Comparison of ENCODE assay signal across 23 cellular contexts in genomic region chr15:101532865-101533264, GRCh38.
"Had no signal": no experiment of that assay in that cellular context is flagged by ENCODE, and none has a peak within 500 bp of the region (broad histone marks: within the 10 kb centered on the region; RNA-seq: fewer than 3 reads in every experiment).

No MANE protein-coding gene starts in this region.

- H3K27me3 ChIP-seq: hepatocyte, right lobe of liver, spleen, uterus had no signal

- H3K79me2 ChIP-seq: hepatocyte, parathyroid adenoma had no signal

- H2AFZ ChIP-seq: hepatocyte, parathyroid adenoma had no signal

- H3K36me3 Mint-ChIP-seq: naive thymus-derived CD8-positive, alpha-beta T cell; stimulated activated memory B cell treated with anti-CD40 and anti-IgM and Interleukin-4, amounts not matched to agents 10 μg/mL and 1 μg/mL and 100 μg/mL, for 72 hours had no signal

- DNase-seq: effector CD4-positive, alpha-beta T cell; endodermal cell; erythroblast; foreskin melanocyte; kidney glomerular epithelial cell; mammary epithelial cell; right lobe of liver; spleen; stimulated activated CD4-positive, alpha-beta T cell treated with anti-CD3 and anti-CD28 coated beads, Interleukin-15, amount 100 ng/mL, for 24 hours; stimulated activated CD4-positive, alpha-beta T cell treated with anti-CD3 and anti-CD28 coated beads, Interleukin-1b, Interleukin-23, amount 100 ng/mL, for 48 hours; stimulated activated CD4-positive, alpha-beta T cell treated with anti-CD3 and anti-CD28 coated beads, Interleukin-4, amount 100 ng/mL, for 24 hours; stomach; substantia nigra; trophoblast cell; uterus had no signal

- H3K4me2 ChIP-seq: hepatocyte had no signal

- H3K36me3 ChIP-seq: prostate gland, right lobe of liver, spleen, stomach, thoracic aorta, uterus had no signal

- H3K27ac ChIP-seq: coronary artery, hepatocyte, parathyroid adenoma, prostate gland, right lobe of liver, spleen, stomach, thoracic aorta, uterus had no signal

- H3K4me3 Mint-ChIP-seq: endodermal cell; naive thymus-derived CD8-positive, alpha-beta T cell; stimulated activated memory B cell treated with anti-CD40 and anti-IgM and Interleukin-4, amounts not matched to agents 10 μg/mL and 1 μg/mL and 100 μg/mL, for 72 hours had no signal

- H3K27ac Mint-ChIP-seq: endodermal cell; naive thymus-derived CD8-positive, alpha-beta T cell; stimulated activated memory B cell treated with anti-CD40 and anti-IgM and Interleukin-4, amounts not matched to agents 10 μg/mL and 1 μg/mL and 100 μg/mL, for 72 hours had no signal

- H3K4me1 Mint-ChIP-seq: stimulated activated memory B cell treated with anti-CD40 and anti-IgM and Interleukin-4, amounts not matched to agents 10 μg/mL and 1 μg/mL and 100 μg/mL, for 72 hours had no signal

- ATAC-seq: mucosa of descending colon; naive thymus-derived CD8-positive, alpha-beta T cell; right lobe of liver; stimulated activated memory B cell treated with anti-CD40 and anti-IgM and Interleukin-4, amounts not matched to agents 10 μg/mL and 1 μg/mL and 100 μg/mL, for 72 hours had no signal

- H3K9me3 Mint-ChIP-seq: endodermal cell; stimulated activated memory B cell treated with anti-CD40 and anti-IgM and Interleukin-4, amounts not matched to agents 10 μg/mL and 1 μg/mL and 100 μg/mL, for 72 hours had no signal

- H3K4me1 ChIP-seq: parathyroid adenoma, uterus had no signal

- H3K9me3 ChIP-seq: mucosa of descending colon, prostate gland, right lobe of liver, spleen, stomach, thoracic aorta, uterus had no signal

- H3K4me3 ChIP-seq: coronary artery, hepatocyte, mucosa of descending colon, prostate gland, right lobe of liver, spleen, stomach, thoracic aorta, uterus had no signal
